Comparison of ENCODE assay signal across 27 cellular contexts in the genomic region with DNA sequence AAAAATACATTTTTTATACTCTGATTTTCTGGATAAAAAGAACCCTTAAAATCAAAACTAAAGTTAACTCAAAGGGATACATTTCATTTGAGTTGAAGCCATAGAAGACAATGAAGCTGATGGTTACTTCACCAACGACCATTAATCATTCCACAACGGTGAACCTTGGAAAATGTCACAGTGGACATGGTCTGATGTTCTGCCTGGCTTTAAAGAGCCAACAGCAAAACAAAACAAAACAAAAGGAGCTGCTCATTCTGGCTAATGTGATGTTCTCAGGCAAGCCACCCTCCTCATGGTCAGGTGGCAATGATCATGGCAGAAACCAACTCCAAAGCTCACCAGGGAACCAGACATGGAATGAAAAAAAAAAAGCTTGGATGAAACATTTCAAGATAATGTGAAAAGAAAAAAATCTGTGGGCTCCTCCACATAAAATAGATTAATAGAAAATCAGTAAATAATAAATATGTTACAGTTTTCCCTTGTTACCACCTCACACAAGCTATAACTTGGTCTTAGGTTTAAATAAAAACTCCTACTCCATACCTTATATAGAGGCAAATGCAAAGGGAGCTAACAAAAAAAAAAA.
"Had no signal": no experiment of that assay in that cellular context is flagged by ENCODE, and none has a peak within 500 bp of the region (broad histone marks: within the 10 kb centered on the region; RNA-seq: fewer than 3 reads in every experiment).

No MANE protein-coding gene starts in this region.

- H3K9me3 Mint-ChIP-seq: activated CD4-positive, alpha-beta T cell treated with anti-CD3 and anti-CD28 coated beads, Interleukin-2, amount 10 ng/mL, durations not matched to agents 24 days and 14 days; activated naive CD8-positive, alpha-beta T cell treated with anti-CD3 and anti-CD28 coated beads, Interleukin-2, amount 10 ng/mL, durations not matched to agents 7 days and 5 days; activated T-cell treated with anti-CD3 and anti-CD28 coated beads, Interleukin-2, amount 50 U/mL, for 24 hours; activated T-helper 1 cell treated with anti-CD3 and anti-CD28 coated beads, Interleukin-12 subunit alpha, Interleukin-12 subunit beta, Interleukin-2, Interleukin-4 antibody, amounts not matched to agents 30 ng/mL and 10 ng/mL and 1 ng/mL, durations not matched to agents 14 hours and 24 hours and 36 hours; WTC11 had no signal

- H3K4me1 ChIP-seq: breast epithelium had no signal

- H3K9ac ChIP-seq: KMS-11 had no signal

- H3K36me3 ChIP-seq: breast epithelium had no signal

- H3K27ac ChIP-seq: breast epithelium, KMS-11 had no signal

- H3K4me2 ChIP-seq: KMS-11 had no signal

- H3K27me3 Mint-ChIP-seq: activated CD4-positive, alpha-beta T cell treated with anti-CD3 and anti-CD28 coated beads, Interleukin-2, amount 10 ng/mL, durations not matched to agents 24 days and 14 days; activated CD8-positive, alpha-beta memory T cell treated with anti-CD3 and anti-CD28 coated beads, Interleukin-2, amount 10 ng/mL, durations not matched to agents 7 days and 5 days; activated naive CD8-positive, alpha-beta T cell treated with anti-CD3 and anti-CD28 coated beads, Interleukin-2, amount 10 ng/mL, durations not matched to agents 7 days and 5 days; activated T-cell treated with anti-CD3 and anti-CD28 coated beads, Interleukin-2, amount 50 U/mL, for 24 hours; T-helper 17 cell had no signal

- DNase-seq: activated CD4-positive, alpha-beta T cell treated with anti-CD3 and anti-CD28 coated beads, Interleukin-2, amount 10 ng/mL, durations not matched to agents 24 days and 14 days; activated CD4-positive, alpha-beta T cell treated with anti-CD3 and anti-CD28 coated beads, Interleukin-2, amount 50 U/mL, for 48 hours; activated CD4-positive, CD25-positive, alpha-beta regulatory T cell treated with anti-CD3 and anti-CD28 coated beads, Interleukin-2, amount 50 U/mL, for 72 hours; activated CD8-positive, alpha-beta memory T cell treated with anti-CD3 and anti-CD28 coated beads, Interleukin-2, amount 10 ng/mL, durations not matched to agents 7 days and 5 days; activated effector memory CD4-positive, alpha-beta T cell treated with Interleukin-2 at 50 U/mL for 16 hours; activated naive CD4-positive, alpha-beta T cell treated with Interleukin-2 at 50 U/mL for 16 hours; activated naive CD8-positive, alpha-beta T cell treated with anti-CD3 and anti-CD28 coated beads, Interleukin-2, amount 10 ng/mL, durations not matched to agents 7 days and 5 days; activated T-cell treated with anti-CD3 and anti-CD28 coated beads, Interleukin-2, amount 50 U/mL, for 24 hours; aorta; caudate nucleus; MM.1S; NCI-H1105; NCI-H1436; NCI-H1694 treated with DMSO at 0.1 percent for 48 hours; NCI-H2029 treated with DMSO at 0.1 percent for 48 hours; NCI-H345; NCI-H510A; NCI-H526 treated with DMSO at 0.1 percent for 48 hours; NCI-H82; PC-3; SHP77 treated with DMSO at 0.1 percent for 48 hours; T-helper 17 cell; T-helper 9 cell had no signal

- H3K9me3 ChIP-seq: breast epithelium had no signal

- H3K27me3 ChIP-seq: breast epithelium had no signal

- H3K27ac Mint-ChIP-seq: activated CD4-positive, alpha-beta T cell treated with anti-CD3 and anti-CD28 coated beads, Interleukin-2, amount 10 ng/mL, durations not matched to agents 24 days and 14 days; activated CD8-positive, alpha-beta memory T cell treated with anti-CD3 and anti-CD28 coated beads, Interleukin-2, amount 10 ng/mL, durations not matched to agents 7 days and 5 days; activated naive CD8-positive, alpha-beta T cell treated with anti-CD3 and anti-CD28 coated beads, Interleukin-2, amount 10 ng/mL, durations not matched to agents 7 days and 5 days; activated T-cell treated with anti-CD3 and anti-CD28 coated beads, Interleukin-2, amount 50 U/mL, for 24 hours; activated T-helper 1 cell treated with anti-CD3 and anti-CD28 coated beads, Interleukin-12 subunit alpha, Interleukin-12 subunit beta, Interleukin-2, Interleukin-4 antibody, amounts not matched to agents 30 ng/mL and 10 ng/mL and 1 ng/mL, durations not matched to agents 14 hours and 24 hours and 36 hours; T-helper 17 cell; WTC11 had no signal

- ATAC-seq: activated CD8-positive, alpha-beta memory T cell treated with anti-CD3 and anti-CD28 coated beads, Interleukin-2, amount 10 ng/mL, durations not matched to agents 7 days and 5 days; PC-3; T-helper 17 cell; WTC11 had no signal

- H3K36me3 Mint-ChIP-seq: activated CD8-positive, alpha-beta memory T cell treated with anti-CD3 and anti-CD28 coated beads, Interleukin-2, amount 10 ng/mL, durations not matched to agents 7 days and 5 days; activated naive CD8-positive, alpha-beta T cell treated with anti-CD3 and anti-CD28 coated beads, Interleukin-2, amount 10 ng/mL, durations not matched to agents 7 days and 5 days; WTC11 had no signal

- H3K4me3 Mint-ChIP-seq: activated CD4-positive, alpha-beta T cell treated with anti-CD3 and anti-CD28 coated beads, Interleukin-2, amount 10 ng/mL, durations not matched to agents 24 days and 14 days; activated CD8-positive, alpha-beta memory T cell treated with anti-CD3 and anti-CD28 coated beads, Interleukin-2, amount 10 ng/mL, durations not matched to agents 7 days and 5 days; activated naive CD8-positive, alpha-beta T cell treated with anti-CD3 and anti-CD28 coated beads, Interleukin-2, amount 10 ng/mL, durations not matched to agents 7 days and 5 days; activated T-cell treated with anti-CD3 and anti-CD28 coated beads, Interleukin-2, amount 50 U/mL, for 24 hours; activated T-helper 1 cell treated with anti-CD3 and anti-CD28 coated beads, Interleukin-12 subunit alpha, Interleukin-12 subunit beta, Interleukin-2, Interleukin-4 antibody, amounts not matched to agents 30 ng/mL and 10 ng/mL and 1 ng/mL, durations not matched to agents 14 hours and 24 hours and 36 hours; T-helper 17 cell; WTC11 had no signal

- H3K4me3 ChIP-seq: breast epithelium had no signal
